1 cellular context compared by ENCODE assay signal in genomic region chr10:61815505-61815904, GRCh38.
A peak's percentile ranks its signal among the peaks of the same experiment; 100 is the strongest.
TF ChIP-seq lines count a peak whose summit lies in the region.

No MANE protein-coding gene starts in this region.

TF ChIP-seq in HEK293, 187 proteins besides CTCF, POLR2A, EP300 and RAD21 (continued from another document and continues in another):
- no peak for TF ChIP-seq KLF16 (tag by site-specific recombination; IDR thresholded peaks at IDR 0.05)
- no peak for TF ChIP-seq ZNF660 (tag by site-specific recombination; IDR thresholded peaks at IDR 0.05)
- TF ChIP-seq ZNF366 (tag by site-specific recombination; conservative IDR thresholded peaks at IDR 0.05): peak; percentile 76
- no peak for TF ChIP-seq ELK4 (IDR thresholded peaks at IDR 0.05; ENCODE audit: borderline replicate concordance, low read depth, low read length)
- TF ChIP-seq KLF8 (tag by site-specific recombination; IDR thresholded peaks at IDR 0.05): 0 out of 2 replicates have a peak, but pooled peaks have one; percentile 34
- TF ChIP-seq PRDM4 (tag by site-specific recombination; IDR thresholded peaks at IDR 0.05): 0 out of 2 replicates have a peak, but pooled peaks have one; percentile 45
- no peak for TF ChIP-seq HOXD13 (CRISPR knock-in tag; IDR thresholded peaks at IDR 0.05; ENCODE audit: borderline replicate concordance)
- TF ChIP-seq SP2 (tag by site-specific recombination; IDR thresholded peaks at IDR 0.05): no peak
- TF ChIP-seq ZNF843 (tag by site-specific recombination; IDR thresholded peaks at IDR 0.05): peak; percentile 78
- no peak for TF ChIP-seq ZNF544 (tag by site-specific recombination; IDR thresholded peaks at IDR 0.05)
- no peak for TF ChIP-seq ZNF350 (tag by site-specific recombination; IDR thresholded peaks at IDR 0.05)
- no peak for TF ChIP-seq ZNF560 (tag by site-specific recombination; IDR thresholded peaks at IDR 0.05; ENCODE audit: borderline replicate concordance)
- TF ChIP-seq ZNF354C (tag by site-specific recombination; IDR thresholded peaks at IDR 0.05; ENCODE audit: borderline replicate concordance, low read depth): no peak
- TF ChIP-seq ZNF449 (tag by site-specific recombination; IDR thresholded peaks at IDR 0.05): no peak
- TF ChIP-seq ZNF10 (tag by site-specific recombination; IDR thresholded peaks at IDR 0.05): no peak
- TF ChIP-seq ZSCAN18 (tag by site-specific recombination; IDR thresholded peaks at IDR 0.05): no peak
- no peak for TF ChIP-seq ZNF548 (tag by site-specific recombination; IDR thresholded peaks at IDR 0.05)
- peak; percentile 69; the same call in 1 of the 2 replicates for TF ChIP-seq OSR2 (tag by site-specific recombination; IDR thresholded peaks at IDR 0.05)
- no peak for TF ChIP-seq ZNF2 (tag by site-specific recombination; IDR thresholded peaks at IDR 0.05)
- no peak for TF ChIP-seq ZNF777 (tag by site-specific recombination; IDR thresholded peaks at IDR 0.05; ENCODE audit: borderline replicate concordance)
- TF ChIP-seq ZNF112 (tag by site-specific recombination; IDR thresholded peaks at IDR 0.05): no peak
- peak; percentile 79; the same call in 1 of the 2 replicates for TF ChIP-seq BCL11B (tag by site-specific recombination; IDR thresholded peaks at IDR 0.05; ENCODE audit: low read depth)
- TF ChIP-seq GFI1B (tag by site-specific recombination; IDR thresholded peaks at IDR 0.05): no peak
- no peak for TF ChIP-seq ZNF433 (tag by site-specific recombination; IDR thresholded peaks at IDR 0.05; ENCODE audit: low read depth)
- peak; percentile 71; the same call in 1 of the 2 replicates for TF ChIP-seq BCL6B (tag by site-specific recombination; IDR thresholded peaks at IDR 0.05)
- peak; percentile 19; the same call in 1 of the 2 replicates for TF ChIP-seq GLI2 (tag by site-specific recombination; IDR thresholded peaks at IDR 0.05; ENCODE audit: borderline replicate concordance, low read depth)
- TF ChIP-seq ZBTB44 (tag by site-specific recombination; IDR thresholded peaks at IDR 0.05): no peak
- TF ChIP-seq ZNF341 (tag by site-specific recombination; IDR thresholded peaks at IDR 0.05; ENCODE audit: low read depth): no peak
- TF ChIP-seq ZNF658 (tag by site-specific recombination; IDR thresholded peaks at IDR 0.05): no peak
- TF ChIP-seq ZNF621 (tag by site-specific recombination; IDR thresholded peaks at IDR 0.05): no peak
- TF ChIP-seq ZBTB21 (tag by site-specific recombination; IDR thresholded peaks at IDR 0.05): peak; percentile 49; the same call in 1 of the 2 replicates
- no peak for TF ChIP-seq ZNF266 (tag by site-specific recombination; IDR thresholded peaks at IDR 0.05; ENCODE audit: low read depth)
- TF ChIP-seq ZBTB26 (tag by site-specific recombination; optimal IDR thresholded peaks at IDR 0.05): no peak
- 0 out of 2 replicates have a peak, but pooled peaks have one; percentile 28 for TF ChIP-seq ZBTB49 (tag by site-specific recombination; IDR thresholded peaks at IDR 0.05; ENCODE audit: low read depth)
- TF ChIP-seq KLF1 (tag by site-specific recombination; IDR thresholded peaks at IDR 0.05): no peak
- 0 out of 2 replicates have a peak, but pooled peaks have one; percentile 31 for TF ChIP-seq ZNF580 (tag by site-specific recombination; IDR thresholded peaks at IDR 0.05)
- TF ChIP-seq ZNF768 (tag by site-specific recombination; IDR thresholded peaks at IDR 0.05): no peak
- TF ChIP-seq PRDM2 (tag by site-specific recombination; IDR thresholded peaks at IDR 0.05; ENCODE audit: borderline replicate concordance): no peak
